In genomic region chr1:150484431-150484830, GRCh38 we compare ENCODE assay signal across 1 cellular context.
TF ChIP-seq lines count a peak whose summit lies in the region.

No MANE protein-coding gene starts in this region.

TF ChIP-seq in H1, 55 proteins besides CTCF, POLR2A, EP300 and RAD21:
- no peak for TF ChIP-seq SP1 (IDR thresholded peaks at IDR 0.05; ENCODE audit: low read depth, low read length)
- no peak for TF ChIP-seq ZNF274 (IDR thresholded peaks at IDR 0.05; ENCODE audit: borderline replicate concordance, extremely low read depth, low read length)
- TF ChIP-seq SP2 (IDR thresholded peaks at IDR 0.05; ENCODE audit: low read length): no peak
- TF ChIP-seq TAF7 (optimal IDR thresholded peaks at IDR 0.05; ENCODE audit: borderline replicate concordance, low read depth, low read length): no peak
